7 cellular contexts compared by ENCODE assay signal in genomic region chr20:58908216-58908615, GRCh38. TPM values are rescaled to one million over a fixed set of nuclear protein-coding genes. Genes with fewer than 3 reads are reported as not detected.
DNase-seq lines count a peak whose midpoint lies in the region; ATAC-seq and TF ChIP-seq lines count a peak whose summit lies in the region.

No MANE protein-coding gene starts in this region.

- 0 out of 2 replicates have a peak, but pooled peaks cover 3% of the 10 kb centered on the region for H3K79me2 ChIP-seq in SU-DHL-6 (ENCODE audit: insufficient read depth, low read length)

- H3K4me3 ChIP-seq in SU-DHL-6 (ENCODE audit: insufficient read depth, low read length, poor library complexity, severe bottlenecking) (peak overlapping the region; percentile 19), lower leg skin (ENCODE audit: low read depth, poor library complexity, severe bottlenecking) (no peak overlapping the region)

- peak overlapping the region; percentile 95 for H3K27ac Mint-ChIP-seq in stimulated activated naive B cell treated with anti-CD40 and anti-IgM and Interleukin-4, amounts not matched to agents 10 μg/mL and 1 μg/mL and 100 μg/mL, for 72 hours

- H2AFZ ChIP-seq in SU-DHL-6 (ENCODE audit: low read depth, low read length, severe bottlenecking), result no peak overlapping the region

- H3K9ac ChIP-seq in SU-DHL-6 (ENCODE audit: low read length), result peak overlapping the region; percentile 59

- H3K4me1 Mint-ChIP-seq in stimulated activated naive B cell treated with anti-CD40 and anti-IgM and Interleukin-4, amounts not matched to agents 10 μg/mL and 1 μg/mL and 100 μg/mL, for 72 hours, result peaks cover 35 to 82% of the 10 kb centered on the region in 2 donors

- no peak for TF ChIP-seq POLR2A in lower leg skin (IDR thresholded peaks at IDR 0.05)

- no peaks in the 10 kb centered on the region for H3K27me3 ChIP-seq in SU-DHL-6 (ENCODE audit: low read length)

- H3K27me3 Mint-ChIP-seq in stimulated activated naive B cell treated with anti-CD40 and anti-IgM and Interleukin-4, amounts not matched to agents 10 μg/mL and 1 μg/mL and 100 μg/mL, for 72 hours, result no peaks in the 10 kb centered on the region

- peak overlapping the region; percentile 94 for H3K27ac ChIP-seq in SU-DHL-6 (ENCODE audit: low read depth, low read length)

- H4K20me1 ChIP-seq in SU-DHL-6 (ENCODE audit: low read depth, low read length), result peaks cover 3% of the 10 kb centered on the region; the same call in 1 of the 2 replicates

- TF ChIP-seq CTCF in SU-DHL-6 (IDR thresholded peaks at IDR 0.05; ENCODE audit: insufficient read depth, low read length, poor library complexity, severe bottlenecking), result no peak
- TF ChIP-seq CTCF in lower leg skin (IDR thresholded peaks at IDR 0.05), result no peak

- peak overlapping the region; percentile 65 to 82 for H3K4me3 Mint-ChIP-seq in stimulated activated naive B cell treated with anti-CD40 and anti-IgM and Interleukin-4, amounts not matched to agents 10 μg/mL and 1 μg/mL and 100 μg/mL, for 72 hours

- intact Hi-C loops in lower leg skin (cut with DNase I; ENCODE audit: low total_unique reads), result no loop called here

- H3K9me3 Mint-ChIP-seq in stimulated activated naive B cell treated with anti-CD40 and anti-IgM and Interleukin-4, amounts not matched to agents 10 μg/mL and 1 μg/mL and 100 μg/mL, for 72 hours, result no peaks in the 10 kb centered on the region

- H3K9me3 ChIP-seq in SU-DHL-6 (ENCODE audit: insufficient read depth, low read length), result no peaks in the 10 kb centered on the region

- WGBS in lower leg skin, 2 donors, result 45 to 49% methylated on average over 4 of the region's 4 CpGs

- peak; percentile 8 for ATAC-seq in GM21529 (IDR thresholded peaks at IDR 0.05; ENCODE audit: unreplicated experiment)
- ATAC-seq in stimulated activated naive B cell treated with anti-CD40 and anti-IgM and Interleukin-4, amounts not matched to agents 10 μg/mL and 1 μg/mL and 100 μg/mL, for 72 hours (replicated peaks), result peak; percentile 11 to 28
- ATAC-seq in HG03521 (IDR thresholded peaks at IDR 0.05; ENCODE audit: unreplicated experiment), result no peak

- DNase-seq in glomerular endothelial cell (ENCODE audit: extremely low read depth, low read depth, low spot score) (peak; percentile 42), H4 (ENCODE audit: low spot score) (no peak), lower leg skin (ENCODE audit: low spot score in 2 of 2) (no peak)
- no peak for DNase-seq in stimulated activated naive B cell treated with anti-CD40 and anti-IgM and Interleukin-4, amounts not matched to agents 10 μg/mL and 1 μg/mL and 100 μg/mL, for 72 hours

- H3K4me2 ChIP-seq in SU-DHL-6 (ENCODE audit: low read depth, low read length, poor library complexity, severe bottlenecking), result peak overlapping the region; percentile 82

- peaks cover 66% of the 10 kb centered on the region for H3K36me3 ChIP-seq in SU-DHL-6 (ENCODE audit: low read length)

- no peaks in the 10 kb centered on the region for H3K9me2 ChIP-seq in SU-DHL-6 (replicated peaks; ENCODE audit: insufficient read depth, low read length)

- peaks cover 62 to 86% of the 10 kb centered on the region in 2 donors for H3K36me3 Mint-ChIP-seq in stimulated activated naive B cell treated with anti-CD40 and anti-IgM and Interleukin-4, amounts not matched to agents 10 μg/mL and 1 μg/mL and 100 μg/mL, for 72 hours

- peaks cover 84% of the 10 kb centered on the region for H3F3A ChIP-seq in SU-DHL-6 (ENCODE audit: insufficient read depth)

RNA-seq across cellular contexts. Expression of gene GNAS, which starts 55.7 kb away (rescaled TPM):
- total RNA-seq in glomerular endothelial cell (827 and 1,103 TPM in 2 replicates), lower leg skin (100 to 1,000 TPM; 335 to 473 (median 391) TPM)
- total RNA-seq in H4 (2014; rRNA removed; shearing (Covaris generic)), result 886 and 1,032 TPM in 2 replicates

RNA-seq across cellular contexts. Expression of gene GNAS-AS1, which starts 57.5 kb away (rescaled TPM):
- total RNA-seq in glomerular endothelial cell (not detected in 2 replicates), lower leg skin (under 1 TPM in 1 of 4 donors, not detected in 3; 0.39 TPM)
- 1.5 and 3.0 TPM in 2 replicates for total RNA-seq in H4 (2014; rRNA removed; shearing (Covaris generic))
